25 cellular contexts compared by ENCODE assay signal in genomic region chr12:124147030-124147429, GRCh38.
"Had no signal": no experiment of that assay in that cellular context is flagged by ENCODE, and none has a peak within 500 bp of the region (broad histone marks: within the 10 kb centered on the region; RNA-seq: fewer than 3 reads in every experiment).

No MANE protein-coding gene starts in this region.

- H3K79me2 ChIP-seq: hepatocyte, parathyroid adenoma had no signal

- H3K4me2 ChIP-seq: hepatocyte had no signal

- DNase-seq: activated CD4-positive, alpha-beta T cell treated with anti-CD3 and anti-CD28 coated beads for 4 hours; activated CD4-positive, alpha-beta T cell treated with anti-CD3 and anti-CD28 coated beads, Interleukin-2, amount 50 U/mL, for 48 hours; activated CD4-positive, CD25-positive, alpha-beta regulatory T cell; activated effector memory CD4-positive, alpha-beta T cell treated with Interleukin-2 at 50 U/mL for 16 hours; activated naive CD4-positive, alpha-beta T cell treated with anti-CD3 and anti-CD28 coated beads for 36 hours; activated naive CD8-positive, alpha-beta T cell treated with anti-CD3 and anti-CD28 coated beads, Interleukin-2, amount 10 ng/mL, durations not matched to agents 7 days and 5 days; activated T-cell treated with anti-CD3 and anti-CD28 coated beads, Interleukin-2, amount 50 U/mL, for 72 hours; amniotic stem cell; dorsolateral prefrontal cortex; effector memory CD8-positive, alpha-beta T cell; foreskin melanocyte; left ventricle myocardium superior; nephron progenitor cell; nucleus accumbens; right cardiac atrium; stimulated activated CD4-positive, alpha-beta T cell treated with anti-CD3 and anti-CD28 coated beads, Interleukin-2, amount 100 ng/mL, for 24 hours; T1000; transverse colon; uterus had no signal

- H3K4me1 ChIP-seq: breast epithelium, parathyroid adenoma, transverse colon, uterus had no signal

- H3K9me3 ChIP-seq: transverse colon, uterus had no signal

- H3K36me3 ChIP-seq: breast epithelium, transverse colon, uterus had no signal

- H3K4me3 ChIP-seq: breast epithelium, dorsolateral prefrontal cortex, hepatocyte, skin epidermis, transverse colon, uterus had no signal

- H3K4me1 Mint-ChIP-seq: central memory CD8-positive, alpha-beta T cell; stimulated activated effector memory CD8-positive, alpha-beta T cell treated with anti-CD3 and anti-CD28 coated beads, Interleukin-12 subunit alpha, Interleukin-12 subunit beta, amount 100 ng/mL, for 72 hours had no signal

- H3K27ac Mint-ChIP-seq: activated naive CD4-positive, alpha-beta T cell treated with anti-CD3 and anti-CD28 coated beads for 36 hours; activated naive CD8-positive, alpha-beta T cell treated with anti-CD3 and anti-CD28 coated beads, Interleukin-2, amount 10 ng/mL, durations not matched to agents 7 days and 5 days; activated T-cell treated with anti-CD3 and anti-CD28 coated beads, Interleukin-2, amount 50 U/mL, for 72 hours; effector memory CD8-positive, alpha-beta T cell; nephron progenitor cell; stimulated activated effector memory CD8-positive, alpha-beta T cell treated with anti-CD3 and anti-CD28 coated beads, Interleukin-12 subunit alpha, Interleukin-12 subunit beta, amount 100 ng/mL, for 72 hours had no signal

- H3K36me3 Mint-ChIP-seq: activated naive CD8-positive, alpha-beta T cell treated with anti-CD3 and anti-CD28 coated beads, Interleukin-2, amount 10 ng/mL, durations not matched to agents 7 days and 5 days; stimulated activated effector memory CD8-positive, alpha-beta T cell treated with anti-CD3 and anti-CD28 coated beads, Interleukin-12 subunit alpha, Interleukin-12 subunit beta, amount 100 ng/mL, for 72 hours had no signal

- H3K27ac ChIP-seq: breast epithelium, dorsolateral prefrontal cortex, hepatocyte, parathyroid adenoma, skin epidermis, transverse colon, uterus had no signal

- H3K27me3 ChIP-seq: breast epithelium, dorsolateral prefrontal cortex, hepatocyte, transverse colon, uterus had no signal

- H3K4me3 Mint-ChIP-seq: activated naive CD4-positive, alpha-beta T cell treated with anti-CD3 and anti-CD28 coated beads for 36 hours; activated naive CD8-positive, alpha-beta T cell treated with anti-CD3 and anti-CD28 coated beads, Interleukin-2, amount 10 ng/mL, durations not matched to agents 7 days and 5 days; activated T-cell treated with anti-CD3 and anti-CD28 coated beads, Interleukin-2, amount 50 U/mL, for 72 hours; central memory CD8-positive, alpha-beta T cell; effector memory CD8-positive, alpha-beta T cell; nephron progenitor cell; stimulated activated effector memory CD8-positive, alpha-beta T cell treated with anti-CD3 and anti-CD28 coated beads, Interleukin-12 subunit alpha, Interleukin-12 subunit beta, amount 100 ng/mL, for 72 hours had no signal

- H3K9ac ChIP-seq: parathyroid adenoma had no signal

- H2AFZ ChIP-seq: hepatocyte, parathyroid adenoma had no signal
